In the genomic region with DNA sequence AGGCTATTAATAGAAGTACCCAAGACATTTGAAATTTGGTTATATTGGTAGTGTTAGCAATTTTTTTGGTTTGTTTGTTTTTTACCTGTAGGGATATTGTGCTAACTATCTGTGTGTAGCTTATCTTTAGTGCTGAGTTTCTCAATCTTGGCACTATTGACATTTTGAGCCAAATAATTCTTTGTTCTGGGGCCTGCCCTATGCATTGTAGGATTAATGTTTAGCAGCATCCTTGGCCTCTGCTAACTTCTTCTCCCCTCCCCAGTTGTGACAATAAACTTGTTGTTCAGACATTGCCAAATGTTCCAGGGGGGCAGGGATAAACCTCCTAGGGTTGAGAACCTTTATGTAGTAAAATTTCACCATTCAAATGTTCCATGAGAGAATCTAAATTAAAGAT, we compare ENCODE assay signal across 34 cellular contexts.
"Had no signal": no experiment of that assay in that cellular context is flagged by ENCODE, and none has a peak within 500 bp of the region (broad histone marks: within the 10 kb centered on the region; RNA-seq: fewer than 3 reads in every experiment).

No MANE protein-coding gene starts in this region.

- H3K27me3 ChIP-seq: MG63 had no signal

- DNase-seq: Karpas-422, Kasumi-1, MG63, MM.1S, MV-4-11, NCI-H1048, NCI-H1092, NCI-H1092 treated with DMSO at 0.1 percent for 48 hours, NCI-H1105, NCI-H1105 treated with DMSO at 0.1 percent for 48 hours, NCI-H1417, NCI-H1417 treated with DMSO at 0.1 percent for 48 hours, NCI-H1436, NCI-H1436 treated with DMSO at 0.1 percent for 48 hours, NCI-H146, NCI-H1694, NCI-H187, NCI-H187 treated with DMSO at 0.1 percent for 48 hours, NCI-H1930, NCI-H2029, NCI-H2029 treated with DMSO at 0.1 percent for 48 hours, NCI-H2081, NCI-H2081 treated with DMSO at 0.1 percent for 48 hours, NCI-H2107, NCI-H2171 treated with DMSO at 0.1 percent for 48 hours, NCI-H2227 treated with DMSO at 0.1 percent for 48 hours, NCI-H226, NCI-H345, NCI-H446, NCI-H446 treated with DMSO at 0.1 percent for 48 hours, NCI-H510A, NCI-H510A treated with DMSO at 0.1 percent for 48 hours, NCI-H524, NCI-H524 treated with DMSO at 0.1 percent for 48 hours had no signal

- H3K4me3 ChIP-seq: MG63 had no signal

- H3K36me3 ChIP-seq: MG63 had no signal

- H3K9me3 ChIP-seq: MG63 had no signal
